In the genomic region with DNA sequence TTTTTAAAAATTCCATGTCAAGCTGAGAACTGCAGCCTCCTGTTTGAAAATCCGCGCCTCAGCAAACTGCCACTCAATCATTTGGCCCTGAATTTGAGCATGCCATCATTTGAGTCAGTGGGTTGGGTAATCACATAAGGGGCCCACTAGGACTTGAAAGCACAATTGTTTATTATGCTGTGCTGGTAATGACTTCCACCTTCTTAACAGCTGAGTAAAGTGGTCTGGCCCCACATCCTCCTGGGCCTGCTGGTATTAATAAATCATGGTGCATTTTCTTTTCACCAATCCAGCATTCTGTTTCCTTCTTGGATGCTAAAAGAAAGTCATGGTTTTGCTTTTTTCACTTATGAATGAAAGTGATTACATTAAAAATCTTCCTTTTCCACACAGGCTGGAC, we compare ENCODE assay signal across 14 cellular contexts.
"Had no signal": no experiment of that assay in that cellular context is flagged by ENCODE, and none has a peak within 500 bp of the region (broad histone marks: within the 10 kb centered on the region; RNA-seq: fewer than 3 reads in every experiment).

No MANE protein-coding gene starts in this region.

- H3K4me3 ChIP-seq: gastroesophageal sphincter, prostate gland, sigmoid colon had no signal

- H3K27ac Mint-ChIP-seq: activated naive CD8-positive, alpha-beta T cell; natural killer cell treated with Interleukin-12 subunit alpha and Interleukin-12 subunit beta and Interleukin-15 and Interleukin-18, amount 100 ng/mL, for 72 hours; stimulated activated effector memory CD8-positive, alpha-beta T cell treated with anti-CD3 and anti-CD28 coated beads, Interleukin-12 subunit alpha, Interleukin-12 subunit beta, amount 100 ng/mL, for 72 hours had no signal

- H3K27me3 ChIP-seq: gastroesophageal sphincter, sigmoid colon had no signal

- H3K4me1 Mint-ChIP-seq: stimulated activated effector memory CD8-positive, alpha-beta T cell treated with anti-CD3 and anti-CD28 coated beads, Interleukin-12 subunit alpha, Interleukin-12 subunit beta, amount 100 ng/mL, for 72 hours had no signal

- H3K4me3 Mint-ChIP-seq: activated naive CD8-positive, alpha-beta T cell; natural killer cell treated with Interleukin-12 subunit alpha and Interleukin-12 subunit beta and Interleukin-15 and Interleukin-18, amount 100 ng/mL, for 72 hours; stimulated activated effector memory CD8-positive, alpha-beta T cell treated with anti-CD3 and anti-CD28 coated beads, Interleukin-12 subunit alpha, Interleukin-12 subunit beta, amount 100 ng/mL, for 72 hours had no signal

- H3K36me3 Mint-ChIP-seq: activated naive CD8-positive, alpha-beta T cell; natural killer cell treated with Interleukin-12 subunit alpha and Interleukin-12 subunit beta and Interleukin-15 and Interleukin-18, amount 100 ng/mL, for 72 hours; stimulated activated effector memory CD8-positive, alpha-beta T cell treated with anti-CD3 and anti-CD28 coated beads, Interleukin-12 subunit alpha, Interleukin-12 subunit beta, amount 100 ng/mL, for 72 hours had no signal

- H3K9me3 ChIP-seq: gastroesophageal sphincter, prostate gland, sigmoid colon had no signal

- H3K36me3 ChIP-seq: prostate gland had no signal

- H3K9me3 Mint-ChIP-seq: natural killer cell treated with Interleukin-12 subunit alpha and Interleukin-12 subunit beta and Interleukin-15 and Interleukin-18, amount 100 ng/mL, for 72 hours; stimulated activated effector memory CD8-positive, alpha-beta T cell treated with anti-CD3 and anti-CD28 coated beads, Interleukin-12 subunit alpha, Interleukin-12 subunit beta, amount 100 ng/mL, for 72 hours had no signal

- H3K27ac ChIP-seq: gastroesophageal sphincter, prostate gland, sigmoid colon had no signal

- H3K4me1 ChIP-seq: prostate gland had no signal

- DNase-seq: activated CD4-positive, alpha-beta T cell treated with anti-CD3 and anti-CD28 coated beads, Interleukin-2, amount 50 U/mL, for 1 hour; activated CD4-positive, CD25-positive, alpha-beta regulatory T cell; activated CD8-positive, alpha-beta memory T cell treated with anti-CD3 and anti-CD28 coated beads for 24 hours; activated gamma-delta T cell treated with Interleukin-2 at 50 U/mL for 16 hours; cortex of kidney; effector CD8-positive, alpha-beta T cell; occipital lobe; sigmoid colon; SW 1271 had no signal
